ENCODE assay signal across 9 cellular contexts in the genomic region with DNA sequence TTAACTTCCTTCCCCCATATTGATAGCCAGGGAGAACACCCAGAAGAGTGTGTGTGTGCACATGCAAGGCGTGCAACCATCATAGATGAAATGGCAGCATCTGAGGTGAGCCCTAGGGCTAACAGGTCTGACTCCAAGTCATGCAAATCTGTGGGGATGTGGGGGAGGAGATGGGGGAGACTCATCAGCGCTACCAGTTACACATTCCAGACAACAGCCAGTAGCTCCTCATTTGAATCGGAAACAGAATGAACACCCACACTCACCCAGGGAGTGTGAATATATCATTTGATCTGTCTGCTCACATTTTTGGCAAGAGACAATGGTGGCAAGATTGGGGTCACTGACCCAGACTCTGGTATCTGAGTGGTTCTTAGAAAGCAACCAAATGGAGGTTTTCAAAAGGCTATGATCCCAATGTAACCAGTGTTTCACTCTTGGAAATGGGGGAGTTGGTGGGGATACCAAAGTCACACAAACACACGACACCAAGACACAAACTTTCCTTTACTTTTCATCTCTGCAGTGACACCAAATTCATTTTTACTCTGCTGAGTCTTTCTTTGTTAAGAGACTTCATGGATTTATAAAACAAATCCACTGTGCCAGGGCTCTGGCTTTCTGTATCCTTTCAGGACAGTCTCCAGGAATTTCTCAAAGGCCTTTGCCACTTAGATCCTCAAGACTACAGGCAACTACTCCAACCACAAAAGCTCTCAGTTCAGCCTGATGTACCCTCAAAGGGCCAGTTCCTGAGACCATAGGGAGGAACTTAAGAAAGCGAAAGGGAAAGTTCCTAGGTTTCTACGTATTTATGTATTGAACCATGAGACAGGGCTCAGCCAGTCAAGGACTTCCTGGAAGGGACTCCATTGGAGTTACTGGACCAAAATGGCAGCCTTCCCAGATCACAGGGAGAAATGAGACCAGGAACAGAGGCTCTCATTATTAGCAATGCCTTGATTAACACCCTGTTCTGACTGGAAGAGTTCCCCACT. TPM values are rescaled to one million over a fixed set of nuclear protein-coding genes. Genes with fewer than 3 reads are reported as not detected.
A peak's percentile ranks its signal among the peaks of the same experiment; 100 is the strongest.
DNase-seq lines count a peak whose midpoint lies in the region; ATAC-seq and TF ChIP-seq lines count a peak whose summit lies in the region.
"Had no signal": no experiment of that assay in that cellular context is flagged by ENCODE, and none has a peak within 500 bp of the region (broad histone marks: within the 10 kb centered on the region; RNA-seq: fewer than 3 reads in every experiment).

No MANE protein-coding gene starts in this region.

- H3K36me3 ChIP-seq in neuronal stem cell (replicated peaks in 1 of 2; ENCODE audit: control insufficient read depth in 2 of 2, insufficient read depth in 2 of 2, low read length in 2 of 2) (no peaks in the 10 kb centered on the region), right atrium auricular region (no peaks in the 10 kb centered on the region)

- no peak overlapping the region for H3K18ac ChIP-seq in neuronal stem cell (ENCODE audit: low read length)

- peaks cover 0 to 14% of the 10 kb centered on the region in 2 donors for H3K9me3 ChIP-seq in neuronal stem cell (replicated peaks in 1 of 2; ENCODE audit: control insufficient read depth in 2 of 2, insufficient read depth in 1 of 2, low read depth in 1 of 2, low read length in 2 of 2)
- no peaks in the 10 kb centered on the region for H3K9me3 ChIP-seq in right atrium auricular region

- H3K4me3 ChIP-seq in choroid plexus epithelial cell (ENCODE audit: low read depth, low read length) (no peak overlapping the region), neuronal stem cell (ENCODE audit: low read length in 2 of 2) (no peak overlapping the region), right atrium auricular region (no peak overlapping the region)

- peak; percentile 75 for DNase-seq in M059J (ENCODE audit: low read depth)
- DNase-seq in choroid plexus epithelial cell (ENCODE audit: low read depth), result peak; percentile 59
- DNase-seq in neuronal stem cell (ENCODE audit: low spot score), result no peak
- DNase-seq in effector CD8-positive, alpha-beta T cell (lab: John Stamatoyannopoulos, UW), result no peak
- DNase-seq in right atrium auricular region (ENCODE audit: low spot score), result no peak
- no peak for DNase-seq in stimulated activated naive CD4-positive, alpha-beta T cell (lab: John Stamatoyannopoulos, UW)
- DNase-seq: NCI-H1417 had no signal

- no peak overlapping the region for H2BK5ac ChIP-seq in neuronal stem cell (ENCODE audit: low read length)

- H3K14ac ChIP-seq in neuronal stem cell (ENCODE audit: low read length), result no peak overlapping the region

- no peak overlapping the region for H3K27ac ChIP-seq in neuronal stem cell (replicated peaks; ENCODE audit: low read length)
- H3K27ac ChIP-seq in right atrium auricular region, result no peak overlapping the region

- H2BK12ac ChIP-seq in neuronal stem cell (ENCODE audit: low read length), result no peak overlapping the region

- peaks cover 4 to 8% of the 10 kb centered on the region in 2 donors for H3K4me1 ChIP-seq in neuronal stem cell (ENCODE audit: control insufficient read depth in 2 of 2, insufficient read depth in 1 of 2, low read depth in 1 of 2, low read length in 2 of 2)
- peaks cover 0 to 18% of the 10 kb centered on the region in 2 donors for H3K4me1 ChIP-seq in right atrium auricular region

- H3K27me3 ChIP-seq in neuronal stem cell (ENCODE audit: control insufficient read depth in 3 of 3, insufficient read depth in 3 of 3, low read depth in 1 of 3, low read length in 3 of 3) (peaks cover 16 to 48% (median 44%) of the 10 kb centered on the region in 3 experiments), right atrium auricular region (peaks cover 0 to 16% of the 10 kb centered on the region in 2 donors)

- H2AFZ ChIP-seq in neuronal stem cell (ENCODE audit: low read length), result peak overlapping the region; percentile 19

- no peak overlapping the region for H3K4ac ChIP-seq in neuronal stem cell (ENCODE audit: low read length)

- no peak overlapping the region for H4K8ac ChIP-seq in neuronal stem cell (ENCODE audit: low read depth, low read length)

- no peak overlapping the region for H2BK120ac ChIP-seq in neuronal stem cell (ENCODE audit: low read depth, low read length)

- no peak overlapping the region for H2AK5ac ChIP-seq in neuronal stem cell (ENCODE audit: low read depth, low read length)

- no peak overlapping the region for H3K4me2 ChIP-seq in neuronal stem cell (ENCODE audit: insufficient read depth, low read length, poor library complexity, severe bottlenecking)

- no peaks in the 10 kb centered on the region for H3K79me1 ChIP-seq in neuronal stem cell (ENCODE audit: low read depth, low read length)

- H2BK15ac ChIP-seq in neuronal stem cell (ENCODE audit: low read length), result no peak overlapping the region

- H3K23ac ChIP-seq in neuronal stem cell (ENCODE audit: low read depth, low read length, poor library complexity), result no peak overlapping the region

- ATAC-seq in GM19025 (IDR thresholded peaks at IDR 0.05; ENCODE audit: low read depth, unreplicated experiment) (peak; percentile 56), GM19455 (IDR thresholded peaks at IDR 0.05; ENCODE audit: unreplicated experiment) (no peak)

- H4K91ac ChIP-seq in neuronal stem cell (ENCODE audit: low read depth, low read length, poor library complexity), result no peak overlapping the region

- H3K9ac ChIP-seq in neuronal stem cell (ENCODE audit: low read depth, low read length, poor library complexity), result no peak overlapping the region

- TF ChIP-seq CTCF in choroid plexus epithelial cell (conservative IDR thresholded peaks at IDR 0.05; ENCODE audit: low read depth, low read length) (no peak), right atrium auricular region (IDR thresholded peaks at IDR 0.05) (no peak)

- no CpG with 5 or more reads among the region's 6 CpGs for whole genome bisulfite sequencing in neuronal stem cell (ENCODE audit: extremely low coverage in 2 of 2, insufficient read length in 2 of 2, insufficient replicate concordance in 1 of 2), 2 donors

RNA-seq across cellular contexts. Expression of a gene that starts 2.2 kb away (rescaled TPM):
- total RNA-seq in M059J (2014; rRNA removed; shearing (Covaris generic)), result 23.7 and 33.5 TPM in 2 replicates
- 0.01 TPM for polyA plus RNA-seq in neuronal stem cell (2013, experiment 1 of 2)
- 0.01 TPM for polyA plus RNA-seq in neuronal stem cell (2013, experiment 2 of 2)
- 1 to 10 TPM in 1 of 2 donors, under 1 TPM in 1; 0.48 to 2.8 TPM for total RNA-seq in right atrium auricular region

Comparison
In these comparisons a context has a peak if more than half of its experiments do, and no peak if none do; other contexts are left out.
1. DNase-seq: peak in M059J (single experiment) and choroid plexus epithelial cell (single experiment); none in neuronal stem cell (single experiment), effector CD8-positive, alpha-beta T cell (single experiment), right atrium auricular region (single experiment) and stimulated activated naive CD4-positive, alpha-beta T cell (0 of 6).